Comparison of ENCODE assay signal across 30 cellular contexts in the genomic region with DNA sequence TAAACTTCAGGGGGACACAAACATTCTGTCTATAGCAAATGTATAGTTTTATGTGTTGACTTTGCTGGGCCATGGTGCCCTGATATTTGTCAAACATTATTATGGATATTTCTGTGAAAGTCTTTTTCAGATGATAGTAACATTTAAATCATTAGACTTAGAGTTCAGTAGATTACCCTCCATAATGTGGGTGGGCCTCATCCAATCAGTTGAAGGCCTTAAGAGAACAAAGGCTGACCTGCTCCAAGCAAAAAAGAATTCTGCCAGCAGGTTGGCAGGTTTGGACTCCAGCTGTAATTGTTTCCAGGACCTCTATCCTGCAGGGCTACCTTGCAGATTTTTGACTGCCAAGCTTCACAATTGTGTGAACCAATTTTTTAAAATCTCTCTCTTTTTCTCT.
"Had no signal": no experiment of that assay in that cellular context is flagged by ENCODE, and none has a peak within 500 bp of the region (broad histone marks: within the 10 kb centered on the region; RNA-seq: fewer than 3 reads in every experiment).

No MANE protein-coding gene starts in this region.

- H3K4me1 ChIP-seq: pancreas, parathyroid adenoma, prostate gland, psoas muscle, right atrium auricular region, right lobe of liver, sigmoid colon, spleen had no signal

- H3K27ac Mint-ChIP-seq: naive thymus-derived CD4-positive, alpha-beta T cell; naive thymus-derived CD8-positive, alpha-beta T cell; natural killer cell; natural killer cell treated with Interleukin-12 subunit alpha and Interleukin-12 subunit beta and Interleukin-15 and Interleukin-18, amount 100 ng/mL, for 72 hours; neural progenitor cell had no signal

- H3K9me3 Mint-ChIP-seq: nephron, neural progenitor cell had no signal

- FAIRE-seq: pancreas, small intestine had no signal

- H3K36me3 ChIP-seq: neural progenitor cell, neutrophil, ovary, pancreas, prostate gland, right atrium auricular region, right lobe of liver, sigmoid colon, spleen had no signal

- H3K4me3 ChIP-seq: neural progenitor cell, ovary, pancreas, prostate gland, psoas muscle, right atrium auricular region, right lobe of liver, sigmoid colon, skin epidermis, smooth muscle cell, spleen had no signal

- H3K27ac ChIP-seq: neural progenitor cell, neutrophil, ovary, pancreas, parathyroid adenoma, prostate gland, psoas muscle, right atrium auricular region, right lobe of liver, sigmoid colon, skin epidermis, spleen had no signal

- H3K4me3 Mint-ChIP-seq: naive thymus-derived CD4-positive, alpha-beta T cell; naive thymus-derived CD8-positive, alpha-beta T cell; natural killer cell; natural killer cell treated with Interleukin-12 subunit alpha and Interleukin-12 subunit beta and Interleukin-15 and Interleukin-18, amount 100 ng/mL, for 72 hours; nephron; neural crest cell; neural progenitor cell had no signal

- H3K27me3 ChIP-seq: neural progenitor cell, neutrophil, ovary, pancreas, right atrium auricular region, right lobe of liver, sigmoid colon, spleen had no signal

- H2AFZ ChIP-seq: neural progenitor cell, parathyroid adenoma had no signal

- H3K79me2 ChIP-seq: parathyroid adenoma had no signal

- H3K36me3 Mint-ChIP-seq: naive thymus-derived CD4-positive, alpha-beta T cell; naive thymus-derived CD8-positive, alpha-beta T cell; natural killer cell; natural killer cell treated with Interleukin-12 subunit alpha and Interleukin-12 subunit beta and Interleukin-15 and Interleukin-18, amount 100 ng/mL, for 72 hours had no signal

- H3K4me2 ChIP-seq: neural progenitor cell, smooth muscle cell had no signal

- H3K9ac ChIP-seq: neural progenitor cell, parathyroid adenoma had no signal

- ATAC-seq: naive thymus-derived CD4-positive, alpha-beta T cell; naive thymus-derived CD8-positive, alpha-beta T cell; natural killer cell; natural killer cell treated with Interleukin-12 subunit alpha and Interleukin-12 subunit beta and Interleukin-15 and Interleukin-18, amount 100 ng/mL, for 72 hours; pancreas; psoas muscle; right cardiac atrium; right lobe of liver; sciatic nerve had no signal

- H3K27me3 Mint-ChIP-seq: naive thymus-derived CD4-positive, alpha-beta T cell; naive thymus-derived CD8-positive, alpha-beta T cell; natural killer cell treated with Interleukin-12 subunit alpha and Interleukin-12 subunit beta and Interleukin-15 and Interleukin-18, amount 100 ng/mL, for 72 hours had no signal

- H3K4me1 Mint-ChIP-seq: naive thymus-derived CD4-positive, alpha-beta T cell; naive thymus-derived CD8-positive, alpha-beta T cell; natural killer cell had no signal

- DNase-seq: naive thymus-derived CD4-positive, alpha-beta T cell; naive thymus-derived CD8-positive, alpha-beta T cell; natural killer cell; nucleus accumbens; occipital lobe; ovary; pancreas; posterior cingulate gyrus; psoas muscle; retina; right cardiac atrium; right lobe of liver; sigmoid colon; small intestine; spleen; stimulated activated CD4-positive, alpha-beta T cell treated with anti-CD3 and anti-CD28 coated beads, Interleukin-12 subunit alpha, Interleukin-12 subunit beta, amount 100 ng/mL, for 4 hours; stimulated activated CD4-positive, alpha-beta T cell treated with anti-CD3 and anti-CD28 coated beads, Interleukin-15, amount 100 ng/mL, for 24 hours; stimulated activated CD4-positive, alpha-beta T cell treated with anti-CD3 and anti-CD28 coated beads, Interleukin-1b, Interleukin-23, amount 100 ng/mL, for 48 hours; stimulated activated CD4-positive, alpha-beta T cell treated with anti-CD3 and anti-CD28 coated beads, Interleukin-2, amount 100 ng/mL, for 24 hours had no signal

- H3K9me3 ChIP-seq: neutrophil, ovary, pancreas, prostate gland, psoas muscle, right atrium auricular region, right lobe of liver, sigmoid colon had no signal
